In the genomic region with DNA sequence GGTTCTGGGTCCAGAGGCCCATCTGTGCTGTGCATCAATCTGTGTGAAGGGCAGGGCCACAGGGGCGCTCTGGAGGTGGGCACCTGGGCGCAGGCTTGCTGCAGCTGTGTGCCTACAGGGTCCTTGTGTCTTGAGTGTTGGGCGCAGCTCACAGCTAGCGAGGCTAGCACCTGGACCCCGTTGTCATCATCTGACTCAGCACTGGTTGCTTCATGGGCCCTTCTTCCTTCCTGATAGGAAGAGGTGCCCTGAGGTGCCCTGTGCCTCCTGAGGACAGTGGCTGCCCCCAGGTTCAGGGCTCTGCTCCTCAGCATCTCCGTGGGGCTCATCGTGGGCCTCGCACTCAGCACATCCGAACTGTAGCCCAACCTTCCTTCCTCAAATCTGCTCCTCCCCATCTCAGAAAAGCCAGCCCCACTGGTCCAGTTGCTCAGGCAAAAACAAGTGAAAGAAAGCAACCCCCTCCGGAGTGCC, we compare ENCODE assay signal across 8 cellular contexts. TPM values are rescaled to one million over a fixed set of nuclear protein-coding genes. Genes with fewer than 3 reads are reported as not detected.
DNase-seq lines count a peak whose midpoint lies in the region; ATAC-seq lines count a peak whose summit lies in the region.

No MANE protein-coding gene starts in this region.

- no peaks in the 10 kb centered on the region for H3K27me3 Mint-ChIP-seq in CD4-positive, CD25-positive, alpha-beta regulatory T cell
- H3K27me3 Mint-ChIP-seq in activated naive CD8-positive, alpha-beta T cell treated with anti-CD3 and anti-CD28 coated beads, Interleukin-2, amount 50 U/mL, for 24 hours, result no peaks in the 10 kb centered on the region

- H3K27ac Mint-ChIP-seq in CD4-positive, CD25-positive, alpha-beta regulatory T cell, result peak overlapping the region; percentile 94 to 99 (median 98)
- H3K27ac Mint-ChIP-seq in activated naive CD8-positive, alpha-beta T cell treated with anti-CD3 and anti-CD28 coated beads, Interleukin-2, amount 50 U/mL, for 24 hours, result peak overlapping the region; percentile 91

- H3K27ac ChIP-seq in CD4-positive, CD25-positive, alpha-beta regulatory T cell (ENCODE audit: insufficient read depth, low read length, poor library complexity, severe bottlenecking), result peak overlapping the region; percentile 88
- H3K27ac ChIP-seq in mucosa of rectum (ENCODE audit: low read depth in 2 of 2, low read length in 2 of 2), result peak overlapping the region; percentile 25 to 78

- H3K36me3 ChIP-seq in CD4-positive, CD25-positive, alpha-beta regulatory T cell (ENCODE audit: control insufficient read depth, insufficient read depth, low read length), result peaks cover 12% of the 10 kb centered on the region
- H3K36me3 ChIP-seq in mucosa of rectum (ENCODE audit: control insufficient read depth in 2 of 2, insufficient read depth in 2 of 2, low read length in 2 of 2), result peaks cover under 1 to 16% of the 10 kb centered on the region in 2 donors

- H3K4me3 ChIP-seq in CD4-positive, CD25-positive, alpha-beta regulatory T cell (ENCODE audit: low read depth, low read length), result peak overlapping the region; percentile 78
- peak overlapping the region in 1 of 2 donors; percentile 48 for H3K4me3 ChIP-seq in mucosa of rectum (ENCODE audit: low read length in 2 of 2)

- H3K4me1 Mint-ChIP-seq in CD4-positive, CD25-positive, alpha-beta regulatory T cell, result peaks cover 18 to 87% (median 50%) of the 10 kb centered on the region in 4 donors
- peaks cover 84% of the 10 kb centered on the region for H3K4me1 Mint-ChIP-seq in activated naive CD8-positive, alpha-beta T cell treated with anti-CD3 and anti-CD28 coated beads, Interleukin-2, amount 50 U/mL, for 24 hours

- H3K36me3 Mint-ChIP-seq in CD4-positive, CD25-positive, alpha-beta regulatory T cell, result peaks cover 8% of the 10 kb centered on the region
- H3K36me3 Mint-ChIP-seq in activated naive CD8-positive, alpha-beta T cell treated with anti-CD3 and anti-CD28 coated beads, Interleukin-2, amount 50 U/mL, for 24 hours (ENCODE audit: low read depth), result peaks cover 22% of the 10 kb centered on the region

- no peaks in the 10 kb centered on the region for H3K9me3 ChIP-seq in CD4-positive, CD25-positive, alpha-beta regulatory T cell (ENCODE audit: control insufficient read depth in 2 of 2, low read length in 2 of 2)
- no peaks in the 10 kb centered on the region for H3K9me3 ChIP-seq in mucosa of rectum (ENCODE audit: control insufficient read depth in 2 of 2, low read length in 2 of 2)

- H3K4me3 Mint-ChIP-seq in CD4-positive, CD25-positive, alpha-beta regulatory T cell, result peak overlapping the region; percentile 78 to 90 (median 88)
- H3K4me3 Mint-ChIP-seq in activated naive CD8-positive, alpha-beta T cell treated with anti-CD3 and anti-CD28 coated beads, Interleukin-2, amount 50 U/mL, for 24 hours, result peak overlapping the region; percentile 85

- peak overlapping the region in 1 of 2 donors; percentile 61 for H3K9ac ChIP-seq in mucosa of rectum (ENCODE audit: low read depth in 1 of 2, low read length in 2 of 2)

- H3K27me3 ChIP-seq in CD4-positive, CD25-positive, alpha-beta regulatory T cell (ENCODE audit: control insufficient read depth, insufficient read depth, low read length), result no peaks in the 10 kb centered on the region
- no peaks in the 10 kb centered on the region for H3K27me3 ChIP-seq in mucosa of rectum (ENCODE audit: control insufficient read depth in 2 of 2, insufficient read depth in 2 of 2, low read length in 2 of 2)

- ATAC-seq in CD4-positive, CD25-positive, alpha-beta regulatory T cell (ENCODE audit: low read depth in 2 of 2), result peak; percentile 9 to 11
- ATAC-seq in HG03175 (IDR thresholded peaks at IDR 0.05; ENCODE audit: unreplicated experiment), result peak; percentile 32
- ATAC-seq in activated naive CD8-positive, alpha-beta T cell treated with anti-CD3 and anti-CD28 coated beads, Interleukin-2, amount 50 U/mL, for 24 hours, result peak; percentile 40
- no peak for ATAC-seq in GM18511 (IDR thresholded peaks at IDR 0.05; ENCODE audit: unreplicated experiment)

- no peaks in the 10 kb centered on the region for H3K9me3 Mint-ChIP-seq in CD4-positive, CD25-positive, alpha-beta regulatory T cell
- no peaks in the 10 kb centered on the region for H3K9me3 Mint-ChIP-seq in activated naive CD8-positive, alpha-beta T cell treated with anti-CD3 and anti-CD28 coated beads, Interleukin-2, amount 50 U/mL, for 24 hours

- peaks cover 79% of the 10 kb centered on the region for H3K4me1 ChIP-seq in CD4-positive, CD25-positive, alpha-beta regulatory T cell (ENCODE audit: control insufficient read depth, insufficient read depth, low read length, poor library complexity, severe bottlenecking)
- peaks cover 44 to 59% of the 10 kb centered on the region in 2 donors for H3K4me1 ChIP-seq in mucosa of rectum (ENCODE audit: control insufficient read depth in 2 of 2, insufficient read depth in 2 of 2, low read length in 2 of 2)

- peak in 1 of 3 donors; percentile 63 for DNase-seq in CD4-positive, CD25-positive, alpha-beta regulatory T cell
- peak; percentile 49 for DNase-seq in activated naive CD8-positive, alpha-beta T cell treated with anti-CD3 and anti-CD28 coated beads, Interleukin-2, amount 50 U/mL, for 24 hours
- no peak for DNase-seq in ureter (ENCODE audit: low spot score)
- no peak for DNase-seq in HuH-7 (ENCODE audit: low spot score)
- DNase-seq in NCI-H2227 (lab: John Stamatoyannopoulos, UW; ENCODE audit: unreplicated experiment), result no peak

RNA-seq across cellular contexts. Expression of a gene that starts 54.8 kb away (rescaled TPM):
- 134 TPM for total RNA-seq in CD4-positive, CD25-positive, alpha-beta regulatory T cell
- 10 to 100 TPM in 1 of 4 donors, 1 to 10 TPM in 3; 8.1 to 13.9 (median 9.7) TPM for polyA plus RNA-seq in CD4-positive, CD25-positive, alpha-beta regulatory T cell
- 92.7 TPM for total RNA-seq in ureter

RNA-seq across cellular contexts. Expression of a gene that starts 55.1 kb away (rescaled TPM):
- 6.2 TPM for total RNA-seq in CD4-positive, CD25-positive, alpha-beta regulatory T cell
- 1 to 10 TPM; 1.6 to 3.0 (median 1.8) TPM for polyA plus RNA-seq in CD4-positive, CD25-positive, alpha-beta regulatory T cell
- total RNA-seq in ureter, result 3.4 TPM

RNA-seq across cellular contexts. Expression of a gene that starts 55.7 kb away (rescaled TPM):
- 196 TPM for total RNA-seq in CD4-positive, CD25-positive, alpha-beta regulatory T cell
- 100 to 1,000 TPM; 358 to 453 (median 400) TPM for polyA plus RNA-seq in CD4-positive, CD25-positive, alpha-beta regulatory T cell
- total RNA-seq in ureter, result 369 TPM
